ENCODE assay signal across 22 cellular contexts in the genomic region with DNA sequence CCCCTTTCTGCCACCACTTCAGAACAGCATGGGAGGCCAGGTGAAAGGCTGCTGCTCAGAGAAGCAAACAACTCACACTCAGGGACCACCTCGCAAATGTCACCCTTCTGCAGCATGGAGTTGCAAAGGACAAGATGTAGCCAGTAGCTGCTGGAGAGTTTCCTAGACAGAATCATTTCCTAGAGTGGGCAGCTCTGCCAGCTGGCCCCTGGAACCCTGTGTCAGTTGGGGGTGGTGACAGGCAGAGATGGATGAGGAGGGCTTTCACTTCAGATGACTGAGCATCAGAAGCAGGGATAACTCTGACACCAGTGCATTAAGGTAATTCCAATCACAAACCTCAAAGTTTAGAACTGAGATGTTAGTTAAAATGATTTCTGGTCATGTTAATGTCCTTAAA. TPM values are rescaled to one million over a fixed set of nuclear protein-coding genes. Genes with fewer than 3 reads are reported as not detected.
DNase-seq lines count a peak whose midpoint lies in the region; ATAC-seq, FAIRE-seq and TF ChIP-seq lines count a peak whose summit lies in the region.
"Had no signal": no experiment of that assay in that cellular context is flagged by ENCODE, and none has a peak within 500 bp of the region (broad histone marks: within the 10 kb centered on the region; RNA-seq: fewer than 3 reads in every experiment).

No MANE protein-coding gene starts in this region.

- H3K79me1 ChIP-seq in H1 (ENCODE audit: low read depth, low read length) (peaks cover 17% of the 10 kb centered on the region), neuronal stem cell (ENCODE audit: low read depth, low read length) (peaks cover 33% of the 10 kb centered on the region)

- no peak for FAIRE-seq in H1 (lab: Jason Lieb, UNC)
- FAIRE-seq: GM12878 had no signal

- H4K8ac ChIP-seq in H1 (ENCODE audit: extremely low read depth, insufficient read depth, low read length) (no peak overlapping the region), neuronal stem cell (ENCODE audit: low read depth, low read length) (no peak overlapping the region)

- POLR2A ChIA-PET in activated naive CD8-positive, alpha-beta T cell treated with anti-CD3 and anti-CD28 coated beads, Interleukin-2, amount 10 ng/mL, durations not matched to agents 7 days and 5 days (lab: Charles Lee) = no interaction called here
- POLR2A ChIA-PET in H1 (lab: Charles Lee; ENCODE audit: partially characterized antibody) = interaction anchor here (0.8 to 1.5 kb wide), 2 partner anchors 8 to 86 kb away, joined by 3 read pairs; no protein-coding TSS in a partner anchor

- peaks cover 3 to 72% of the 10 kb centered on the region in 2 experiments; a peak in 2 of 4 replicates for H3K79me2 ChIP-seq in H1 (ENCODE audit: control insufficient read depth in 1 of 2, insufficient read depth in 2 of 2, low read length in 2 of 2)

- no peak overlapping the region for H3K23ac ChIP-seq in H1 (ENCODE audit: insufficient read length)
- no peak overlapping the region for H3K23ac ChIP-seq in neuronal stem cell (ENCODE audit: low read depth, low read length, poor library complexity)

- H4K91ac ChIP-seq in H1 (replicated peaks; ENCODE audit: insufficient read length, low read length) (no peak overlapping the region), neuronal stem cell (ENCODE audit: low read depth, low read length, poor library complexity) (no peak overlapping the region)

- TF ChIP-seq CTCF in H1 (IDR thresholded peaks at IDR 0.05; ENCODE audit: control extremely low read depth in 1 of 3, insufficient read depth in 1 of 3, low read depth in 1 of 3, low read length in 3 of 3) (no peak), nephron progenitor cell (IDR thresholded peaks at IDR 0.05) (no peak), tibial artery (IDR thresholded peaks at IDR 0.05) (no peak), CD14-positive monocyte (IDR thresholded peaks at IDR 0.05) (no peak)

- H3K36me3 ChIP-seq in H1 (ENCODE audit: control insufficient read depth in 2 of 4, insufficient read depth in 4 of 4, low read length in 3 of 4) = peaks cover 36 to 79% (median 65%) of the 10 kb centered on the region in 4 experiments
- peaks cover 39 to 91% (median 77%) of the 10 kb centered on the region in 3 donors for H3K36me3 ChIP-seq in tibial artery
- peaks cover 72 to 99% of the 10 kb centered on the region in 2 donors for H3K36me3 ChIP-seq in neuronal stem cell (replicated peaks in 1 of 2; ENCODE audit: control insufficient read depth in 2 of 2, insufficient read depth in 2 of 2, low read length in 2 of 2)
- H3K36me3 ChIP-seq: uterus had no signal

- H3K4me3 ChIP-seq in H1 (ENCODE audit: extremely low read depth in 1 of 4, insufficient read depth in 2 of 4, low read depth in 3 of 4, low read length in 4 of 4) = no peak overlapping the region
- no peak overlapping the region for H3K4me3 ChIP-seq in tibial artery
- no peak overlapping the region for H3K4me3 ChIP-seq in neuronal stem cell (ENCODE audit: low read length in 2 of 2)
- H3K4me3 ChIP-seq: GM12878, Peyer's patch, uterus had no signal

- H2BK5ac ChIP-seq in H1 (ENCODE audit: low read depth, low read length) (peak overlapping the region; percentile 2; the same call in 1 of the 2 replicates), neuronal stem cell (ENCODE audit: low read length) (no peak overlapping the region)

- intact Hi-C loops in tibial artery (cut with DNase I; ENCODE audit: low total_unique reads) = loop anchor here (5.0 to 10.0 kb wide), 3 partner anchors 68 to 291 kb away; a partner anchor contains a TSS
- intact Hi-C loops in CD14-positive monocyte (cut with micrococcal nuclease) = loop anchor here in 1 of 2 donors (10.0 kb wide), 1 partner anchor 108 kb away; a partner anchor contains a TSS

- H3K4me2 ChIP-seq in H1 (ENCODE audit: insufficient read depth in 1 of 2, low read depth in 2 of 2, low read length in 2 of 2) (no peak overlapping the region), neuronal stem cell (ENCODE audit: insufficient read depth, low read length, poor library complexity, severe bottlenecking) (no peak overlapping the region)

- H3K23me2 ChIP-seq in H1 (ENCODE audit: low read depth, low read length) = no peaks in the 10 kb centered on the region

- H3K27me3 Mint-ChIP-seq in activated naive CD8-positive, alpha-beta T cell treated with anti-CD3 and anti-CD28 coated beads, Interleukin-2, amount 10 ng/mL, durations not matched to agents 7 days and 5 days = no peaks in the 10 kb centered on the region
- no peaks in the 10 kb centered on the region for H3K27me3 Mint-ChIP-seq in activated naive CD8-positive, alpha-beta T cell treated with anti-CD3 and anti-CD28 coated beads for 36 hours
- no peaks in the 10 kb centered on the region for H3K27me3 Mint-ChIP-seq in nephron progenitor cell (ENCODE audit: low read depth, poor library complexity)
- H3K27me3 Mint-ChIP-seq in CD14-positive monocyte (ENCODE audit: low read depth in 3 of 3) = no peaks in the 10 kb centered on the region

- H3K56ac ChIP-seq in H1 (replicated peaks; ENCODE audit: insufficient read length, low read depth, low read length) = no peak overlapping the region

- H3K4ac ChIP-seq in H1 (replicated peaks; ENCODE audit: insufficient read length, low read depth, low read length) (no peak overlapping the region), neuronal stem cell (ENCODE audit: low read length) (no peak overlapping the region)

- no peak overlapping the region for H2BK12ac ChIP-seq in H1 (ENCODE audit: low read depth, low read length)
- H2BK12ac ChIP-seq in neuronal stem cell (ENCODE audit: low read length) = no peak overlapping the region

- no peak for TF ChIP-seq EP300 in H1 (IDR thresholded peaks at IDR 0.05; ENCODE audit: borderline replicate concordance in 1 of 2, low read depth in 2 of 2, low read length in 2 of 2)

- H3K9me3 ChIP-seq in H1 (ENCODE audit: insufficient read depth in 2 of 2, low read depth in 1 of 2, low read length in 1 of 2) (no peaks in the 10 kb centered on the region), tibial artery (no peaks in the 10 kb centered on the region), neuronal stem cell (replicated peaks in 1 of 2; ENCODE audit: control insufficient read depth in 2 of 2, insufficient read depth in 1 of 2, low read depth in 1 of 2, low read length in 2 of 2) (no peaks in the 10 kb centered on the region)
- H3K9me3 ChIP-seq: Peyer's patch, uterus had no signal

- H3K4me1 ChIP-seq in H1 (replicated peaks in 1 of 4; ENCODE audit: control insufficient read depth in 3 of 4, insufficient read depth in 4 of 4, low read length in 3 of 4) (no peaks in the 10 kb centered on the region), tibial artery (peaks cover 13 to 85% (median 73%) of the 10 kb centered on the region in 4 donors), neuronal stem cell (ENCODE audit: control insufficient read depth in 2 of 2, insufficient read depth in 1 of 2, low read depth in 1 of 2, low read length in 2 of 2) (peaks cover 0 to 1% of the 10 kb centered on the region in 2 donors)

- no peak overlapping the region for H3K14ac ChIP-seq in H1 (ENCODE audit: insufficient read length)
- H3K14ac ChIP-seq in neuronal stem cell (ENCODE audit: low read length) = no peak overlapping the region

- H3K27me3 ChIP-seq in H1 (replicated peaks in 1 of 4; ENCODE audit: control insufficient read depth in 3 of 4, extremely low read depth in 1 of 4, insufficient read depth in 3 of 4, low read length in 3 of 4) = no peaks in the 10 kb centered on the region
- H3K27me3 ChIP-seq in tibial artery = no peaks in the 10 kb centered on the region
- no peaks in the 10 kb centered on the region for H3K27me3 ChIP-seq in neuronal stem cell (ENCODE audit: control insufficient read depth in 3 of 3, insufficient read depth in 3 of 3, low read depth in 1 of 3, low read length in 3 of 3)
- H3K27me3 ChIP-seq: Peyer's patch, uterus had no signal

- no peak overlapping the region for H4K5ac ChIP-seq in H1 (ENCODE audit: insufficient read length, low read depth, low read length)

- no peak overlapping the region for H2AK5ac ChIP-seq in H1 (ENCODE audit: low read depth, low read length)
- H2AK5ac ChIP-seq in neuronal stem cell (ENCODE audit: low read depth, low read length) = no peak overlapping the region

- no peak overlapping the region for H3K27ac ChIP-seq in H1 (ENCODE audit: low read depth, low read length)
- peak overlapping the region; percentile 61 to 67 for H3K27ac ChIP-seq in tibial artery
- no peak overlapping the region for H3K27ac ChIP-seq in neuronal stem cell (replicated peaks; ENCODE audit: low read length)

- peaks cover 16% of the 10 kb centered on the region for H3K36me3 Mint-ChIP-seq in activated naive CD8-positive, alpha-beta T cell treated with anti-CD3 and anti-CD28 coated beads, Interleukin-2, amount 10 ng/mL, durations not matched to agents 7 days and 5 days
- peaks cover 9% of the 10 kb centered on the region for H3K36me3 Mint-ChIP-seq in activated naive CD8-positive, alpha-beta T cell treated with anti-CD3 and anti-CD28 coated beads for 36 hours
- peaks cover 71% of the 10 kb centered on the region for H3K36me3 Mint-ChIP-seq in nephron progenitor cell (ENCODE audit: low read depth)
- H3K36me3 Mint-ChIP-seq in CD14-positive monocyte = peaks cover 91 to 95% of the 10 kb centered on the region in 2 donors

- H3K4me3 Mint-ChIP-seq in activated naive CD8-positive, alpha-beta T cell treated with anti-CD3 and anti-CD28 coated beads, Interleukin-2, amount 10 ng/mL, durations not matched to agents 7 days and 5 days = no peak overlapping the region
- no peak overlapping the region for H3K4me3 Mint-ChIP-seq in activated naive CD8-positive, alpha-beta T cell treated with anti-CD3 and anti-CD28 coated beads for 36 hours
- H3K4me3 Mint-ChIP-seq in nephron progenitor cell = no peak overlapping the region
- no peak overlapping the region for H3K4me3 Mint-ChIP-seq in CD14-positive monocyte
- H3K4me3 Mint-ChIP-seq: activated naive CD4-positive, alpha-beta T cell treated with anti-CD3 and anti-CD28 coated beads for 36 hours had no signal

- no peak for TF ChIP-seq POLR2A in H1 (IDR thresholded peaks at IDR 0.05; ENCODE audit: control extremely low read depth in 1 of 2, low read depth in 2 of 2, low read length in 2 of 2)

- H3K18ac ChIP-seq in H1 (ENCODE audit: extremely low read depth, low read length) = no peak overlapping the region
- H3K18ac ChIP-seq in neuronal stem cell (ENCODE audit: low read length) = no peak overlapping the region

- no peak overlapping the region for H2BK20ac ChIP-seq in H1 (ENCODE audit: low read length)

- no peaks in the 10 kb centered on the region for H3K9me3 Mint-ChIP-seq in activated naive CD8-positive, alpha-beta T cell treated with anti-CD3 and anti-CD28 coated beads, Interleukin-2, amount 10 ng/mL, durations not matched to agents 7 days and 5 days
- H3K9me3 Mint-ChIP-seq in activated naive CD8-positive, alpha-beta T cell treated with anti-CD3 and anti-CD28 coated beads for 36 hours = no peaks in the 10 kb centered on the region
- H3K9me3 Mint-ChIP-seq in nephron progenitor cell (no peaks in the 10 kb centered on the region), CD14-positive monocyte (no peaks in the 10 kb centered on the region)
- H3K9me3 Mint-ChIP-seq: activated naive CD4-positive, alpha-beta T cell treated with anti-CD3 and anti-CD28 coated beads for 36 hours had no signal

- peak overlapping the region; percentile 48 for H3K27ac Mint-ChIP-seq in activated naive CD8-positive, alpha-beta T cell treated with anti-CD3 and anti-CD28 coated beads, Interleukin-2, amount 10 ng/mL, durations not matched to agents 7 days and 5 days
- no peak overlapping the region for H3K27ac Mint-ChIP-seq in activated naive CD8-positive, alpha-beta T cell treated with anti-CD3 and anti-CD28 coated beads for 36 hours
- H3K27ac Mint-ChIP-seq in nephron progenitor cell (peak overlapping the region; percentile 52), CD14-positive monocyte (peak overlapping the region in 2 of 7 donors; percentile 22 to 50)

- TF ChIP-seq RAD21 in H1 (IDR thresholded peaks at IDR 0.05 in 1 of 2, conservative IDR thresholded peaks at IDR 0.05 in 1 of 2; ENCODE audit: low read depth in 2 of 2, low read length in 2 of 2) = no peak

- no peak overlapping the region for H3K9ac ChIP-seq in H1 (replicated peaks in 1 of 4; ENCODE audit: extremely low read depth in 1 of 4, low read depth in 3 of 4, low read length in 3 of 4)
- no peak overlapping the region for H3K9ac ChIP-seq in neuronal stem cell (ENCODE audit: low read depth, low read length, poor library complexity)

- peaks cover 35 to 60% of the 10 kb centered on the region in 2 experiments for H4K20me1 ChIP-seq in H1 (replicated peaks in 1 of 2; ENCODE audit: control insufficient read depth in 1 of 2, insufficient read depth in 2 of 2, low read length in 2 of 2)

- no peak for DNase-seq in activated naive CD8-positive, alpha-beta T cell treated with anti-CD3 and anti-CD28 coated beads, Interleukin-2, amount 10 ng/mL, durations not matched to agents 7 days and 5 days
- no peak for DNase-seq in activated naive CD8-positive, alpha-beta T cell treated with anti-CD3 and anti-CD28 coated beads for 36 hours
- DNase-seq in H1 (ENCODE audit: low read depth in 1 of 2, low spot score in 2 of 2) = no peak
- no peak for DNase-seq in nephron progenitor cell
- no peak for DNase-seq in tibial artery
- no peak for DNase-seq in neuronal stem cell (ENCODE audit: low spot score)
- DNase-seq in CD14-positive monocyte (ENCODE audit: low spot score) = no peak
- no peak for DNase-seq in NCI-H226
- DNase-seq: ACHN; activated CD4-positive, CD25-positive, alpha-beta regulatory T cell; activated CD8-positive, alpha-beta memory T cell treated with anti-CD3 and anti-CD28 coated beads, Interleukin-2, amount 50 U/mL, for 4 hours; activated naive CD4-positive, alpha-beta T cell treated with anti-CD3 and anti-CD28 coated beads for 36 hours; mammary epithelial cell; NCI-H2029 treated with DMSO at 0.1 percent for 48 hours; NCI-H748 treated with DMSO at 0.1 percent for 48 hours; Peyer's patch; stimulated activated CD4-positive, alpha-beta T cell treated with anti-CD3 and anti-CD28 coated beads, Interleukin-4, amount 100 ng/mL, for 4 hours; uterus had no signal

- H2BK15ac ChIP-seq in H1 (ENCODE audit: low read length) = no peak overlapping the region
- H2BK15ac ChIP-seq in neuronal stem cell (ENCODE audit: low read length) = no peak overlapping the region

- ATAC-seq in activated naive CD8-positive, alpha-beta T cell treated with anti-CD3 and anti-CD28 coated beads, Interleukin-2, amount 10 ng/mL, durations not matched to agents 7 days and 5 days (ENCODE audit: low read depth) = no peak
- ATAC-seq: GM12878, HCT116 had no signal

- CTCF ChIA-PET in H1 (lab: Charles Lee; ENCODE audit: partially characterized antibody) = interaction anchor here (4.3 kb wide), 1 partner anchor 14 kb away, joined by 26 read pairs; no protein-coding TSS in a partner anchor

- no peak overlapping the region for H2AFZ ChIP-seq in H1 (ENCODE audit: low read length)
- no peak overlapping the region for H2AFZ ChIP-seq in neuronal stem cell (ENCODE audit: low read length)

- peaks cover 10% of the 10 kb centered on the region for H3K4me1 Mint-ChIP-seq in activated naive CD8-positive, alpha-beta T cell treated with anti-CD3 and anti-CD28 coated beads, Interleukin-2, amount 10 ng/mL, durations not matched to agents 7 days and 5 days
- peaks cover 15% of the 10 kb centered on the region for H3K4me1 Mint-ChIP-seq in activated naive CD8-positive, alpha-beta T cell treated with anti-CD3 and anti-CD28 coated beads for 36 hours
- peaks cover 25% of the 10 kb centered on the region for H3K4me1 Mint-ChIP-seq in nephron progenitor cell
- no peaks in the 10 kb centered on the region for H3K4me1 Mint-ChIP-seq in CD14-positive monocyte

- no peak overlapping the region for H2BK120ac ChIP-seq in H1 (replicated peaks; ENCODE audit: low read depth, low read length)
- no peak overlapping the region for H2BK120ac ChIP-seq in neuronal stem cell (ENCODE audit: low read depth, low read length)

- WGBS in H1 (ENCODE audit: extremely low coverage in 1 of 2, insufficient coverage in 1 of 2, insufficient read length in 1 of 2, insufficient replicate concordance in 2 of 2, low coverage in 1 of 2, low lambda C conversion rate in 2 of 2, missing lambda C conversion rate in 1 of 2), 2 experiments = 100% methylated on average over 1 of the region's 1 CpG; no CpG with 5 or more reads in 1 of the 2 experiments
- WGBS in neuronal stem cell (ENCODE audit: extremely low coverage in 2 of 2, insufficient read length in 2 of 2, insufficient replicate concordance in 1 of 2), 2 donors = no CpG with 5 or more reads among the region's 1 CpG

RNA-seq across cellular contexts. Expression of a gene that starts 34.4 kb away (rescaled TPM):
- not detected for total RNA-seq in activated naive CD8-positive, alpha-beta T cell treated with anti-CD3 and anti-CD28 coated beads, Interleukin-2, amount 10 ng/mL, durations not matched to agents 7 days and 5 days
- total RNA-seq in activated naive CD8-positive, alpha-beta T cell treated with anti-CD3 and anti-CD28 coated beads for 36 hours = not detected
- 30.2 and 30.9 TPM in 2 replicates for total RNA-seq in H1 (2021; fragmentation: NEBNext Ultra II Directional; extraction: Animal tissue kit (Norgen Biotek cat#: 25700))
- polyA plus RNA-seq in H1 (2011; rRNA removed) = 47.6 and 67.5 TPM in 2 replicates
- 24.1 TPM for polyA plus RNA-seq in H1 (2011; cell fraction: cytosol; rRNA removed)
- polyA plus RNA-seq in H1 (2011; cell fraction: nucleus; rRNA removed) = 51.8 TPM
- polyA plus RNA-seq in H1 (2012, experiment 1 of 2) = 25.8 to 35.8 TPM (median 34.5 TPM) in 4 replicates
- 44.5 TPM for polyA plus RNA-seq in H1 (2012, experiment 2 of 2)
- 39.3 TPM for polyA plus RNA-seq in H1 (2013, experiment 1 of 2)
- 42.0 TPM for polyA plus RNA-seq in H1 (2013, experiment 2 of 2)
- 25.4 and 38.4 TPM in 2 replicates for polyA minus RNA-seq in H1 (2011; rRNA and poly(A)+ RNA removed)
- polyA minus RNA-seq in H1 (2011; cell fraction: cytosol; rRNA and poly(A)+ RNA removed) = 11.8 TPM
- polyA minus RNA-seq in H1 (2011; cell fraction: nucleus; rRNA and poly(A)+ RNA removed) = 14.0 TPM
- 1.1 TPM for polyA plus RNA-seq in neuronal stem cell (2013, experiment 1 of 2)
- 1.1 TPM for polyA plus RNA-seq in neuronal stem cell (2013, experiment 2 of 2)
- polyA plus RNA-seq in CD14-positive monocyte = 1 to 10 TPM in 1 of 2 donors, under 1 TPM in 1; 0.23 to 1.5 TPM
- total RNA-seq: activated naive CD4-positive, alpha-beta T cell treated with anti-CD3 and anti-CD28 coated beads for 36 hours; GM12878; M059J; Peyer's patch; T-helper 1 cell treated with Interleukin-12 subunit alpha and Interleukin-12 subunit beta and Interleukin-4 antibody, amounts not matched to agents 30 ng/mL and 1 ng/mL, for 36 hours had no signal

Comparison
In these comparisons a context has a peak if more than half of its experiments do, and no peak if none do; other contexts are left out.
1. H3K27ac ChIP-seq: peak in tibial artery (2 of 2); none in H1 (single experiment) and neuronal stem cell (single experiment).
2. RNA of a gene that starts 34.4 kb away (total RNA-seq): 30.2 to 30.9 TPM in H1; not detected in activated naive CD8-positive, alpha-beta T cell treated with anti-CD3 and anti-CD28 coated beads, Interleukin-2, amount 10 ng/mL, durations not matched to agents 7 days and 5 days and not detected in activated naive CD8-positive, alpha-beta T cell treated with anti-CD3 and anti-CD28 coated beads for 36 hours; every median in the first group is over 10 times any median in the second.